1 cellular context compared by ENCODE assay signal in the genomic region with DNA sequence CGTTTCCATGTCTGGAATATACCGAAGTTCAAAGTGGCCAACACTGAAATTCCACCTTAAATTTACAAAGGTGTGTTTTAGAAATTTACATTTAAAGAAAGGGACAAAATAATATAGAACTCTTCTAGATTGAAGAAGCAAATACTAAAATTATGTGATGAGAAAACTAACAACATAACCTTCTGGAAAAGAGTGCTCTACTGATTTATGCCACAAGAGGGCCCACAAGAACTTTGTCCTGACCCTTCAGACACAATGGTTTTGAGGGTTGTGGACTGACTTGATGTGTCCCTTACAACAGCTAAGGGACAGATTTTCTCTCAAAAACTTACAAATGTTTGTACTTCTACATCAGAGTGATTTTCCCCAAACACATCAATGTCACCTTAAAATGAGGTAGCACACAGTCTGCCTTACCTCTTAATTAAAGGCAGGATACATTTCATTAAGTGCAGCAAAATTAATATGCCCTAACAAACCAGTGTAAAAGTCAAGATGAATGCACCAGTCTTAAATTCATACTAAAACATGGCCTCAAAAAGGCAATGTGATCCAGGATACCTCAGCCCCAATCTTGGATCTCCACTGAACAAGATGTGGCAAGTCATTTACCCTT.
TF ChIP-seq lines count a peak whose summit lies in the region.

No MANE protein-coding gene starts in this region.

TF ChIP-seq in SK-N-SH treated with all-trans-retinoic acid at 6 μM for 48 hours, 23 proteins besides CTCF, POLR2A, EP300 and RAD21 (continued from another document):
- TF ChIP-seq, protein P1, sequence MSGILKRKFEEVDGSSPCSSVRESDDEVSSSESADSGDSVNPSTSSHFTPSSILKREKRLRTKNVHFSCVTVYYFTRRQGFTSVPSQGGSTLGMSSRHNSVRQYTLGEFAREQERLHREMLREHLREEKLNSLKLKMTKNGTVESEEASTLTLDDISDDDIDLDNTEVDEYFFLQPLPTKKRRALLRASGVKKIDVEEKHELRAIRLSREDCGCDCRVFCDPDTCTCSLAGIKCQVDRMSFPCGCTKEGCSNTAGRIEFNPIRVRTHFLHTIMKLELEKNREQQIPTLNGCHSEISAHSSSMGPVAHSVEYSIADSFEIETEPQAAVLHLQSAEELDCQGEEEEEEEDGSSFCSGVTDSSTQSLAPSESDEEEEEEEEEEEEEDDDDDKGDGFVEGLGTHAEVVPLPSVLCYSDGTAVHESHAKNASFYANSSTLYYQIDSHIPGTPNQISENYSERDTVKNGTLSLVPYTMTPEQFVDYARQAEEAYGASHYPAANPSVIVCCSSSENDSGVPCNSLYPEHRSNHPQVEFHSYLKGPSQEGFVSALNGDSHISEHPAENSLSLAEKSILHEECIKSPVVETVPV (CRISPR knock-in tag; IDR thresholded peaks at IDR 0.05), result no peak
- TF ChIP-seq TOX (CRISPR knock-in tag; IDR thresholded peaks at IDR 0.05; ENCODE audit: borderline replicate concordance) (no peak), OSR1 (CRISPR knock-in tag; IDR thresholded peaks at IDR 0.05) (no peak), ZC3H10 (CRISPR knock-in tag; IDR thresholded peaks at IDR 0.05) (no peak), ZFP3 (CRISPR knock-in tag; IDR thresholded peaks at IDR 0.05) (no peak), ESRRG (CRISPR knock-in tag; IDR thresholded peaks at IDR 0.05) (no peak), BACH2 (CRISPR knock-in tag; IDR thresholded peaks at IDR 0.05; ENCODE audit: borderline replicate concordance) (no peak), SNAI2 (CRISPR knock-in tag; IDR thresholded peaks at IDR 0.05) (no peak), ARNTL (CRISPR knock-in tag; IDR thresholded peaks at IDR 0.05; ENCODE audit: borderline replicate concordance, low read depth) (no peak)
- TF ChIP-seq, protein P2, sequence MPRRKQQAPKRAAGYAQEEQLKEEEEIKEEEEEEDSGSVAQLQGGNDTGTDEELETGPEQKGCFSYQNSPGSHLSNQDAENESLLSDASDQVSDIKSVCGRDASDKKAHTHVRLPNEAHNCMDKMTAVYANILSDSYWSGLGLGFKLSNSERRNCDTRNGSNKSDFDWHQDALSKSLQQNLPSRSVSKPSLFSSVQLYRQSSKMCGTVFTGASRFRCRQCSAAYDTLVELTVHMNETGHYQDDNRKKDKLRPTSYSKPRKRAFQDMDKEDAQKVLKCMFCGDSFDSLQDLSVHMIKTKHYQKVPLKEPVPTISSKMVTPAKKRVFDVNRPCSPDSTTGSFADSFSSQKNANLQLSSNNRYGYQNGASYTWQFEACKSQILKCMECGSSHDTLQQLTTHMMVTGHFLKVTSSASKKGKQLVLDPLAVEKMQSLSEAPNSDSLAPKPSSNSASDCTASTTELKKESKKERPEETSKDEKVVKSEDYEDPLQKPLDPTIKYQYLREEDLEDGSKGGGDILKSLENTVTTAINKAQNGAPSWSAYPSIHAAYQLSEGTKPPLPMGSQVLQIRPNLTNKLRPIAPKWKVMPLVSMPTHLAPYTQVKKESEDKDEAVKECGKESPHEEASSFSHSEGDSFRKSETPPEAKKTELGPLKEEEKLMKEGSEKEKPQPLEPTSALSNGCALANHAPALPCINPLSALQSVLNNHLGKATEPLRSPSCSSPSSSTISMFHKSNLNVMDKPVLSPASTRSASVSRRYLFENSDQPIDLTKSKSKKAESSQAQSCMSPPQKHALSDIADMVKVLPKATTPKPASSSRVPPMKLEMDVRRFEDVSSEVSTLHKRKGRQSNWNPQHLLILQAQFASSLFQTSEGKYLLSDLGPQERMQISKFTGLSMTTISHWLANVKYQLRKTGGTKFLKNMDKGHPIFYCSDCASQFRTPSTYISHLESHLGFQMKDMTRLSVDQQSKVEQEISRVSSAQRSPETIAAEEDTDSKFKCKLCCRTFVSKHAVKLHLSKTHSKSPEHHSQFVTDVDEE (CRISPR knock-in tag; IDR thresholded peaks at IDR 0.05), result no peak
- TF ChIP-seq, protein P3, sequence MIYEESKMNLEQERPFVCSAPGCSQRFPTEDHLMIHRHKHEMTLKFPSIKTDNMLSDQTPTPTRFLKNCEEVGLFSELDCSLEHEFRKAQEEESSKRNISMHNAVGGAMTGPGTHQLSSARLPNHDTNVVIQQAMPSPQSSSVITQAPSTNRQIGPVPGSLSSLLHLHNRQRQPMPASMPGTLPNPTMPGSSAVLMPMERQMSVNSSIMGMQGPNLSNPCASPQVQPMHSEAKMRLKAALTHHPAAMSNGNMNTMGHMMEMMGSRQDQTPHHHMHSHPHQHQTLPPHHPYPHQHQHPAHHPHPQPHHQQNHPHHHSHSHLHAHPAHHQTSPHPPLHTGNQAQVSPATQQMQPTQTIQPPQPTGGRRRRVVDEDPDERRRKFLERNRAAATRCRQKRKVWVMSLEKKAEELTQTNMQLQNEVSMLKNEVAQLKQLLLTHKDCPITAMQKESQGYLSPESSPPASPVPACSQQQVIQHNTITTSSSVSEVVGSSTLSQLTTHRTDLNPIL (CRISPR knock-in tag; IDR thresholded peaks at IDR 0.05; ENCODE audit: low read depth), result no peak
